In genomic region chr5:14405267-14405666, GRCh38 we compare ENCODE assay signal across 13 cellular contexts.
DNase-seq lines count a peak whose midpoint lies in the region; ATAC-seq and TF ChIP-seq lines count a peak whose summit lies in the region.
"Had no signal": no experiment of that assay in that cellular context is flagged by ENCODE, and none has a peak within 500 bp of the region (broad histone marks: within the 10 kb centered on the region; RNA-seq: fewer than 3 reads in every experiment).

No MANE protein-coding gene starts in this region.

- peaks cover 9% of the 10 kb centered on the region; the same call in 1 of the 2 replicates for H3K79me2 ChIP-seq in HCT116 (ENCODE audit: insufficient read depth, low read length)

- no peak overlapping the region for H3K4me2 ChIP-seq in HCT116 (ENCODE audit: low read length)

- H3K9me3 Mint-ChIP-seq in WTC11: peaks cover 8% of the 10 kb centered on the region
- H3K9me3 Mint-ChIP-seq in immature natural killer cell: peaks cover 0 to 14% (median 5%) of the 10 kb centered on the region in 6 donors
- peaks cover 5% of the 10 kb centered on the region for H3K9me3 Mint-ChIP-seq in activated naive CD4-positive, alpha-beta T cell treated with anti-CD3 and anti-CD28 coated beads for 36 hours

- ATAC-seq in HCT116 (peak; percentile 83), WTC11 (peak; percentile 85), GM21576 (IDR thresholded peaks at IDR 0.05; ENCODE audit: unreplicated experiment) (no peak)
- ATAC-seq: left cardiac atrium, sciatic nerve had no signal

- H3K27me3 Mint-ChIP-seq in WTC11 (ENCODE audit: low read depth) (no peaks in the 10 kb centered on the region), immature natural killer cell (ENCODE audit: low read depth in 3 of 3) (peaks cover 6 to 9% (median 8%) of the 10 kb centered on the region in 3 donors)
- no peaks in the 10 kb centered on the region for H3K27me3 Mint-ChIP-seq in activated naive CD4-positive, alpha-beta T cell treated with anti-CD3 and anti-CD28 coated beads for 36 hours (ENCODE audit: low read depth)

- H3K4me3 Mint-ChIP-seq in WTC11 (no peak overlapping the region), immature natural killer cell (no peak overlapping the region)
- H3K4me3 Mint-ChIP-seq in activated naive CD4-positive, alpha-beta T cell treated with anti-CD3 and anti-CD28 coated beads for 36 hours: no peak overlapping the region

- TF ChIP-seq RAD21 in HCT116 (IDR thresholded peaks at IDR 0.05; ENCODE audit: low read depth): peak; percentile 11; the same call in 1 of the 2 replicates

- H3K27ac ChIP-seq in HCT116 (ENCODE audit: low read depth, low read length) (no peak overlapping the region), SJCRH30 (no peak overlapping the region)

- H3K27me3 ChIP-seq in HCT116 (ENCODE audit: insufficient read depth, low read length) (no peaks in the 10 kb centered on the region), SJCRH30 (no peaks in the 10 kb centered on the region)

- TF ChIP-seq POLR2A in HCT116 (IDR thresholded peaks at IDR 0.05; ENCODE audit: borderline replicate concordance, extremely low read depth, insufficient read depth, insufficient read length): no peak

- BruUV-seq in HCT116 (replicated peaks; lab: Mats Ljungman, UMichigan): no TSS peak

- intact Hi-C loops in HCT116 (cut with micrococcal nuclease): no loop called here
- intact Hi-C loops in activated naive CD4-positive, alpha-beta T cell treated with anti-CD3 and anti-CD28 coated beads for 36 hours (cut with micrococcal nuclease): no loop called here

- H2AFZ ChIP-seq in HCT116 (ENCODE audit: low read depth, low read length, poor library complexity, severe bottlenecking): no peak overlapping the region

- peaks cover 47% of the 10 kb centered on the region for H3K36me3 Mint-ChIP-seq in WTC11
- peaks cover 4 to 24% (median 5%) of the 10 kb centered on the region in 3 donors for H3K36me3 Mint-ChIP-seq in immature natural killer cell
- no peaks in the 10 kb centered on the region for H3K36me3 Mint-ChIP-seq in activated naive CD4-positive, alpha-beta T cell treated with anti-CD3 and anti-CD28 coated beads for 36 hours (ENCODE audit: low read depth)

- CTCF ChIA-PET in AG04449 (lab: Yijun Ruan, JAX) (interaction anchor here (0.8 to 1.0 kb wide), 2 partner anchors 19 to 243 kb away, joined by 3 to 6 read pairs; no protein-coding TSS in a partner anchor), HCT116 (lab: Charles Lee) (interaction anchor here (0.8 kb wide), 1 partner anchor 243 kb away, joined by 6 read pairs; no protein-coding TSS in a partner anchor), WTC11 (lab: Charles Lee) (interaction anchor here (0.8 to 1.2 kb wide), 4 partner anchors 12 to 243 kb away, joined by 3 to 5 read pairs (median 3); no protein-coding TSS in a partner anchor)
- CTCF ChIA-PET in activated naive CD4-positive, alpha-beta T cell treated with anti-CD3 and anti-CD28 coated beads for 36 hours (lab: Charles Lee): interaction anchor here (0.6 to 0.7 kb wide), 2 partner anchors 9 to 172 kb away, joined by 3 to 4 read pairs; no protein-coding TSS in a partner anchor

- no peak overlapping the region for H3K27ac Mint-ChIP-seq in WTC11
- H3K27ac Mint-ChIP-seq in immature natural killer cell: no peak overlapping the region
- H3K27ac Mint-ChIP-seq in activated naive CD4-positive, alpha-beta T cell treated with anti-CD3 and anti-CD28 coated beads for 36 hours: no peak overlapping the region

- H3K9me3 ChIP-seq in HCT116 (ENCODE audit: control insufficient read depth in 1 of 2, insufficient read depth in 1 of 2, low read depth in 1 of 2, low read length in 2 of 2) (peaks cover 0 to 5% of the 10 kb centered on the region in 2 experiments; a peak in 1 of 4 replicates), SJCRH30 (replicated peaks) (no peaks in the 10 kb centered on the region)

- no peak overlapping the region for H3K9ac ChIP-seq in HCT116 (ENCODE audit: low read length)

- POLR2A ChIA-PET in AG04449 (lab: Yijun Ruan, JAX) (interaction anchor here (0.8 kb wide), 1 partner anchor 511 kb away, joined by 3 read pairs; no protein-coding TSS in a partner anchor), HCT116 (lab: Charles Lee) (no interaction called here), WTC11 (lab: Charles Lee) (no interaction called here)

- H3K4me1 ChIP-seq in HCT116 (ENCODE audit: control insufficient read depth in 1 of 2, insufficient read depth in 2 of 2, low read length in 2 of 2) (no peaks in the 10 kb centered on the region), SJCRH30 (no peaks in the 10 kb centered on the region)

- no peak for DNase-seq in AG04449 (ENCODE audit: low read depth, low spot score)
- no peak for DNase-seq in HCT116 (ENCODE audit: low read depth, low spot score)
- DNase-seq in WTC11 (ENCODE audit: low spot score): peak; percentile 37
- DNase-seq in islet precursor cell: peak; percentile 73
- no peak for DNase-seq in SJCRH30
- no peak for DNase-seq in immature natural killer cell
- no peak for DNase-seq in activated naive CD4-positive, alpha-beta T cell treated with anti-CD3 and anti-CD28 coated beads for 36 hours
- DNase-seq: activated gamma-delta T cell, DMS153, Kasumi-1, left cardiac atrium had no signal

- RAD21 ChIA-PET in HCT116 (lab: Charles Lee; ENCODE audit: low non-redundant PET in 1 of 2, low total read pairs in 2 of 2, uncharacterized antibody in 2 of 2, unreplicated experiment in 2 of 2): no interaction called here

- no peaks in the 10 kb centered on the region for H3K9me2 ChIP-seq in HCT116 (ENCODE audit: insufficient read depth)

- TF ChIP-seq CTCF in AG04449 (IDR thresholded peaks at IDR 0.05; ENCODE audit: insufficient read depth, low read length, missing control alignments): peak; percentile 21
- peak; percentile 4 to 58 (median 56); a peak in 4 of 6 replicates for TF ChIP-seq CTCF in HCT116 (IDR thresholded peaks at IDR 0.05 in 2 of 3, conservative IDR thresholded peaks at IDR 0.05 in 1 of 3; ENCODE audit: borderline replicate concordance in 1 of 3, insufficient read depth in 1 of 3, low read depth in 2 of 3, low read length in 2 of 3)
- no peak for TF ChIP-seq CTCF in WTC11 (IDR thresholded peaks at IDR 0.05)

- H3K4me3 ChIP-seq in AG04449 (ENCODE audit: low read depth, low read length) (no peak overlapping the region), HCT116 (replicated peaks in 1 of 2; ENCODE audit: low read depth in 1 of 2, low read length in 2 of 2) (no peak overlapping the region), SJCRH30 (no peak overlapping the region)

- peaks cover 4% of the 10 kb centered on the region for H3K4me1 Mint-ChIP-seq in WTC11
- peaks cover 8 to 9% of the 10 kb centered on the region in 2 donors for H3K4me1 Mint-ChIP-seq in immature natural killer cell
- H3K4me1 Mint-ChIP-seq in activated naive CD4-positive, alpha-beta T cell treated with anti-CD3 and anti-CD28 coated beads for 36 hours (ENCODE audit: low read depth): peaks cover 8% of the 10 kb centered on the region

- H3K36me3 ChIP-seq in HCT116 (ENCODE audit: control insufficient read depth in 1 of 2, insufficient read depth in 2 of 2, low read length in 2 of 2): peaks cover 12 to 23% of the 10 kb centered on the region in 2 experiments
- peaks cover 7% of the 10 kb centered on the region; the same call in 1 of the 2 replicates for H3K36me3 ChIP-seq in SJCRH30

- no peaks in the 10 kb centered on the region for H4K20me1 ChIP-seq in HCT116 (ENCODE audit: insufficient read depth)

TF ChIP-seq in HCT116, 20 proteins besides CTCF, POLR2A, EP300 and RAD21 (continues in another document):
- no peak for TF ChIP-seq JUND (IDR thresholded peaks at IDR 0.05)
- no peak for TF ChIP-seq ATF3 (IDR thresholded peaks at IDR 0.05)
- TF ChIP-seq TCF7L2 (IDR thresholded peaks at IDR 0.05; ENCODE audit: borderline replicate concordance, extremely low read depth, insufficient read depth, insufficient read length): no peak
- TF ChIP-seq SIN3A (IDR thresholded peaks at IDR 0.05; ENCODE audit: low read depth): no peak
- TF ChIP-seq SRF (IDR thresholded peaks at IDR 0.05; ENCODE audit: low read depth): no peak
- no peak for TF ChIP-seq ZFX (IDR thresholded peaks at IDR 0.05)
- no peak for TF ChIP-seq YY1 (IDR thresholded peaks at IDR 0.05; ENCODE audit: extremely low read depth, insufficient replicate concordance, low read depth, low read length)

TF ChIP-seq in WTC11, 78 proteins besides CTCF, POLR2A, EP300 and RAD21:
- no peak for TF ChIP-seq IRF1 (CRISPR knock-in tag; IDR thresholded peaks at IDR 0.05)
- TF ChIP-seq TEAD1 (CRISPR knock-in tag; IDR thresholded peaks at IDR 0.05): no peak
- no peak for TF ChIP-seq HMGA2 (CRISPR knock-in tag; IDR thresholded peaks at IDR 0.05)
- no peak for TF ChIP-seq EMX1 (CRISPR knock-in tag; IDR thresholded peaks at IDR 0.05)
- TF ChIP-seq ESRRA (CRISPR knock-in tag; IDR thresholded peaks at IDR 0.05; ENCODE audit: borderline replicate concordance): no peak
- TF ChIP-seq SOX15 (CRISPR knock-in tag; IDR thresholded peaks at IDR 0.05): no peak
- TF ChIP-seq NR2C2 (CRISPR knock-in tag; IDR thresholded peaks at IDR 0.05): no peak
- no peak for TF ChIP-seq KAT7 (CRISPR knock-in tag; IDR thresholded peaks at IDR 0.05; ENCODE audit: borderline replicate concordance)
- no peak for TF ChIP-seq FOXK1 (CRISPR knock-in tag; IDR thresholded peaks at IDR 0.05)
- TF ChIP-seq CREB1 (CRISPR knock-in tag; IDR thresholded peaks at IDR 0.05): no peak
- TF ChIP-seq ZNF512 (CRISPR knock-in tag; IDR thresholded peaks at IDR 0.05; ENCODE audit: borderline replicate concordance): no peak
- no peak for TF ChIP-seq OVOL2 (CRISPR knock-in tag; IDR thresholded peaks at IDR 0.05; ENCODE audit: borderline replicate concordance)
- no peak for TF ChIP-seq MXD4 (CRISPR knock-in tag; IDR thresholded peaks at IDR 0.05; ENCODE audit: borderline replicate concordance)

Comparison
In these comparisons a context has a peak if more than half of its experiments do, and no peak if none do; other contexts are left out.
1. DNase-seq: peak in WTC11 (single experiment) and islet precursor cell (single experiment); none in AG04449 (single experiment), HCT116 (single experiment), SJCRH30 (0 of 2), immature natural killer cell (0 of 3) and activated naive CD4-positive, alpha-beta T cell treated with anti-CD3 and anti-CD28 coated beads for 36 hours (single experiment).